12 cellular contexts compared by ENCODE assay signal in genomic region chr17:67478266-67479118, GRCh38.
A peak's percentile ranks its signal among the peaks of the same experiment; 100 is the strongest.
DNase-seq lines count a peak whose midpoint lies in the region; ATAC-seq, FAIRE-seq and TF ChIP-seq lines count a peak whose summit lies in the region.
"Had no signal": no experiment of that assay in that cellular context is flagged by ENCODE, and none has a peak within 500 bp of the region (broad histone marks: within the 10 kb centered on the region; RNA-seq: fewer than 3 reads in every experiment).

No MANE protein-coding gene starts in this region.

- H3K36me3 ChIP-seq in kidney (ENCODE audit: control insufficient read depth in 1 of 2, insufficient read depth in 2 of 2, low read length in 2 of 2) = no peaks in the 10 kb centered on the region
- H3K36me3 ChIP-seq: BE2C had no signal

- no peak for ATAC-seq in stimulated activated naive CD8-positive, alpha-beta T cell treated with anti-CD3 and anti-CD28 coated beads, Interleukin-15, amount 100 ng/mL, for 72 hours
- ATAC-seq in HG02623 (IDR thresholded peaks at IDR 0.05; ENCODE audit: unreplicated experiment) = no peak

- peaks cover 5 to 24% of the 10 kb centered on the region in 2 donors for H3K4me1 ChIP-seq in kidney (ENCODE audit: control insufficient read depth in 1 of 2, insufficient read depth in 1 of 2, low read depth in 1 of 2, low read length in 2 of 2)

- no peaks in the 10 kb centered on the region for H3K9me3 ChIP-seq in kidney (ENCODE audit: control insufficient read depth in 1 of 2, low read length in 2 of 2)
- H3K9me3 ChIP-seq: BE2C had no signal

- no peaks in the 10 kb centered on the region for H3K27me3 Mint-ChIP-seq in activated T-cell treated with anti-CD3 and anti-CD28 coated beads, Interleukin-2, amount 50 U/mL, for 24 hours
- H3K27me3 Mint-ChIP-seq in activated naive CD8-positive, alpha-beta T cell = no peaks in the 10 kb centered on the region
- no peaks in the 10 kb centered on the region for H3K27me3 Mint-ChIP-seq in stimulated activated naive CD8-positive, alpha-beta T cell treated with anti-CD3 and anti-CD28 coated beads, Interleukin-15, amount 100 ng/mL, for 72 hours

- intact Hi-C loops in kidney (cut with DNase I) = no loop called here

- H3K27ac ChIP-seq in kidney (ENCODE audit: low read depth in 2 of 2, low read length in 2 of 2) = peak overlapping the region; percentile 35 to 47
- H3K27ac ChIP-seq: HL-60 had no signal

- no peak for DNase-seq in activated T-cell treated with anti-CD3 and anti-CD28 coated beads, Interleukin-2, amount 50 U/mL, for 24 hours
- DNase-seq in activated T-cell treated with anti-CD3 and anti-CD28 coated beads for 4 hours (no peak), kidney (no peak), NCI-H2196 treated with DMSO at 0.1 percent for 48 hours (lab: John Stamatoyannopoulos, UW; ENCODE audit: unreplicated experiment) (no peak), dermis blood vessel endothelial cell (no peak)
- DNase-seq in stimulated activated naive CD8-positive, alpha-beta T cell treated with anti-CD3 and anti-CD28 coated beads, Interleukin-15, amount 100 ng/mL, for 72 hours = no peak
- DNase-seq: amniotic stem cell, BE2C, NCI-H2171 treated with DMSO at 0.1 percent for 48 hours had no signal

- peak overlapping the region; percentile 99 for H3K27ac Mint-ChIP-seq in activated T-cell treated with anti-CD3 and anti-CD28 coated beads, Interleukin-2, amount 50 U/mL, for 24 hours
- H3K27ac Mint-ChIP-seq in activated naive CD8-positive, alpha-beta T cell = peak overlapping the region; percentile 97
- peak overlapping the region; percentile 94 to 96 for H3K27ac Mint-ChIP-seq in stimulated activated naive CD8-positive, alpha-beta T cell treated with anti-CD3 and anti-CD28 coated beads, Interleukin-15, amount 100 ng/mL, for 72 hours

- H3K4me3 Mint-ChIP-seq in activated T-cell treated with anti-CD3 and anti-CD28 coated beads, Interleukin-2, amount 50 U/mL, for 24 hours = peak overlapping the region; percentile 82
- H3K4me3 Mint-ChIP-seq in activated naive CD8-positive, alpha-beta T cell = peak overlapping the region; percentile 87
- peak overlapping the region; percentile 79 to 82 for H3K4me3 Mint-ChIP-seq in stimulated activated naive CD8-positive, alpha-beta T cell treated with anti-CD3 and anti-CD28 coated beads, Interleukin-15, amount 100 ng/mL, for 72 hours

- H3K36me3 Mint-ChIP-seq in activated T-cell treated with anti-CD3 and anti-CD28 coated beads, Interleukin-2, amount 50 U/mL, for 24 hours (ENCODE audit: low read depth) = peaks cover 1% of the 10 kb centered on the region
- peaks cover 5% of the 10 kb centered on the region for H3K36me3 Mint-ChIP-seq in activated naive CD8-positive, alpha-beta T cell

- no peak for FAIRE-seq in kidney (lab: Jason Lieb, UNC)

- H3K4me1 Mint-ChIP-seq in activated T-cell treated with anti-CD3 and anti-CD28 coated beads, Interleukin-2, amount 50 U/mL, for 24 hours (ENCODE audit: low read depth) = peaks cover 91% of the 10 kb centered on the region
- H3K4me1 Mint-ChIP-seq in activated naive CD8-positive, alpha-beta T cell (ENCODE audit: low read depth) = peaks cover 80% of the 10 kb centered on the region
- H3K4me1 Mint-ChIP-seq in stimulated activated naive CD8-positive, alpha-beta T cell treated with anti-CD3 and anti-CD28 coated beads, Interleukin-15, amount 100 ng/mL, for 72 hours = peaks cover 96% of the 10 kb centered on the region

- no peaks in the 10 kb centered on the region for H3K9me3 Mint-ChIP-seq in activated T-cell treated with anti-CD3 and anti-CD28 coated beads, Interleukin-2, amount 50 U/mL, for 24 hours
- H3K9me3 Mint-ChIP-seq in activated naive CD8-positive, alpha-beta T cell (ENCODE audit: low read depth) = no peaks in the 10 kb centered on the region
- H3K9me3 Mint-ChIP-seq in stimulated activated naive CD8-positive, alpha-beta T cell treated with anti-CD3 and anti-CD28 coated beads, Interleukin-15, amount 100 ng/mL, for 72 hours = no peaks in the 10 kb centered on the region

- peak overlapping the region in 1 of 2 donors; percentile 18 for H3K4me3 ChIP-seq in kidney (ENCODE audit: low read length in 2 of 2)

- TF ChIP-seq CTCF in kidney (IDR thresholded peaks at IDR 0.05; ENCODE audit: borderline replicate concordance, extremely low read depth, insufficient read depth) = no peak

- peak overlapping the region in 1 of 2 donors; percentile 31 for H3K9ac ChIP-seq in kidney (ENCODE audit: low read length in 2 of 2)
